10 cellular contexts compared by ENCODE assay signal in genomic region chr9:18297532-18297872, GRCh38.
A peak's percentile ranks its signal among the peaks of the same experiment; 100 is the strongest.
DNase-seq lines count a peak whose midpoint lies in the region; ATAC-seq, FAIRE-seq and TF ChIP-seq lines count a peak whose summit lies in the region.
"Had no signal": no experiment of that assay in that cellular context is flagged by ENCODE, and none has a peak within 500 bp of the region (broad histone marks: within the 10 kb centered on the region; RNA-seq: fewer than 3 reads in every experiment).

No MANE protein-coding gene starts in this region.

- H3K9me3 ChIP-seq in cardiac muscle cell (ENCODE audit: low read depth) (no peaks in the 10 kb centered on the region), OCI-LY7 (ENCODE audit: low read length) (no peaks in the 10 kb centered on the region)
- H3K9me3 ChIP-seq: BLaER1 treated with 17β-estradiol and CSF1 and Interleukin-3, amounts not matched to agents 10 nM and 100 nM had no signal

- no peaks in the 10 kb centered on the region for H3K9me2 ChIP-seq in OCI-LY7 (ENCODE audit: insufficient read depth, low read length)

- no peak for FAIRE-seq in GM12891 (lab: Jason Lieb, UNC)

- no peaks in the 10 kb centered on the region for H3K36me3 ChIP-seq in cardiac muscle cell
- no peaks in the 10 kb centered on the region for H3K36me3 ChIP-seq in OCI-LY7 (ENCODE audit: insufficient read depth, low read length)
- H3K36me3 ChIP-seq: BLaER1 treated with 17β-estradiol and CSF1 and Interleukin-3, amounts not matched to agents 10 nM and 100 nM had no signal

- intact Hi-C loops in cardiac septum (cut with DNase I) (no loop called here), OCI-LY7 (cut with micrococcal nuclease; ENCODE audit: unreplicated experiment) (no loop called here)

- H3K27me3 ChIP-seq in cardiac muscle cell = no peaks in the 10 kb centered on the region
- H3K27me3 ChIP-seq: BLaER1 treated with 17β-estradiol and CSF1 and Interleukin-3, amounts not matched to agents 10 nM and 100 nM had no signal

- H3K4me3 ChIP-seq in cardiac muscle cell (no peak overlapping the region), OCI-LY7 (ENCODE audit: low read depth, low read length, poor library complexity, severe bottlenecking) (no peak overlapping the region), fibroblast of the aortic adventitia (ENCODE audit: low read depth, low read length) (no peak overlapping the region)
- H3K4me3 ChIP-seq: BLaER1 treated with 17β-estradiol and CSF1 and Interleukin-3, amounts not matched to agents 10 nM and 100 nM had no signal

- DNase-seq in cardiac muscle cell (ENCODE audit: low read depth in 1 of 2, low spot score in 1 of 2) = no peak
- DNase-seq in cardiac septum (ENCODE audit: low spot score) = no peak
- peak; percentile 6 for DNase-seq in OCI-LY7 (ENCODE audit: low spot score)
- no peak for DNase-seq in fibroblast of the aortic adventitia (ENCODE audit: low read depth)
- no peak for DNase-seq in stimulated activated naive CD4-positive, alpha-beta T cell (lab: John Stamatoyannopoulos, UW)
- DNase-seq in mesenteric fat pad (ENCODE audit: low spot score) = no peak
- no peak for DNase-seq in GM12891 (ENCODE audit: insufficient read length, low spot score)
- DNase-seq: glutamatergic neuron had no signal

- no TSS peak for BruUV-seq in OCI-LY7 (replicated peaks; lab: Mats Ljungman, UMichigan)

- H4K20me1 ChIP-seq in OCI-LY7 (ENCODE audit: insufficient read depth, low read length) = no peaks in the 10 kb centered on the region
- H4K20me1 ChIP-seq: BLaER1 treated with 17β-estradiol and CSF1 and Interleukin-3, amounts not matched to agents 10 nM and 100 nM had no signal

- H3K4me1 ChIP-seq in cardiac muscle cell (ENCODE audit: low read depth) (peaks cover 2% of the 10 kb centered on the region), OCI-LY7 (ENCODE audit: insufficient read depth, low read length, poor library complexity, severe bottlenecking) (no peaks in the 10 kb centered on the region)

- TF ChIP-seq CTCF in cardiac muscle cell (IDR thresholded peaks at IDR 0.05; ENCODE audit: low read depth, low read length) (peak; percentile 31), OCI-LY7 (conservative IDR thresholded peaks at IDR 0.05; ENCODE audit: low read length) (peak; percentile 66), fibroblast of the aortic adventitia (IDR thresholded peaks at IDR 0.05; ENCODE audit: insufficient read depth, low read length) (peak; percentile 32)

- ATAC-seq in esophagus mucosa = no peak

- CTCF ChIA-PET in OCI-LY7 (lab: Charles Lee; ENCODE audit: unreplicated experiment) = no interaction called here

- H3K27ac ChIP-seq in cardiac muscle cell (no peak overlapping the region), OCI-LY7 (ENCODE audit: low read depth, low read length, poor library complexity, severe bottlenecking) (no peak overlapping the region)
- H3K27ac ChIP-seq: BLaER1 treated with 17β-estradiol and CSF1 and Interleukin-3, amounts not matched to agents 10 nM and 100 nM had no signal

- no peak for TF ChIP-seq POLR2A in GM12891 (IDR thresholded peaks at IDR 0.05; ENCODE audit: low read depth, low read length)

- H3K4me2 ChIP-seq in OCI-LY7 (ENCODE audit: low read length) = no peak overlapping the region

- POLR2A ChIA-PET in OCI-LY7 (lab: Charles Lee) = no interaction called here

- H2AFZ ChIP-seq in OCI-LY7 (ENCODE audit: low read length) = no peak overlapping the region

- no peaks in the 10 kb centered on the region for H3K79me2 ChIP-seq in OCI-LY7 (ENCODE audit: insufficient read depth, low read depth, low read length)

TF ChIP-seq in GM12891, 5 proteins besides CTCF, POLR2A, EP300 and RAD21:
- no peak for TF ChIP-seq PAX5 (IDR thresholded peaks at IDR 0.05; ENCODE audit: insufficient read depth, low read length, severe bottlenecking)
- no peak for TF ChIP-seq TAF1 (IDR thresholded peaks at IDR 0.05; ENCODE audit: low read depth, low read length)
